In genomic region chr7:35246819-35247218, GRCh38 we compare ENCODE assay signal across 16 cellular contexts. TPM values are rescaled to one million over a fixed set of nuclear protein-coding genes. Genes with fewer than 3 reads are reported as not detected.
DNase-seq lines count a peak whose midpoint lies in the region; ATAC-seq and TF ChIP-seq lines count a peak whose summit lies in the region.
"Had no signal": no experiment of that assay in that cellular context is flagged by ENCODE, and none has a peak within 500 bp of the region (broad histone marks: within the 10 kb centered on the region; RNA-seq: fewer than 3 reads in every experiment).

No MANE protein-coding gene starts in this region.

- H3K9me3 ChIP-seq in heart right ventricle (no peaks in the 10 kb centered on the region), right cardiac atrium (ENCODE audit: control insufficient read depth, low read length) (no peaks in the 10 kb centered on the region), esophagus squamous epithelium (no peaks in the 10 kb centered on the region)

- no peak for TF ChIP-seq POLR2A in esophagus squamous epithelium (IDR thresholded peaks at IDR 0.05)

- no peak for TF ChIP-seq CTCF in heart right ventricle (IDR thresholded peaks at IDR 0.05)
- TF ChIP-seq CTCF in cardiac fibroblast (IDR thresholded peaks at IDR 0.05; ENCODE audit: low read depth, low read length) = no peak
- TF ChIP-seq CTCF in esophagus squamous epithelium (IDR thresholded peaks at IDR 0.05) = no peak

- H3K36me3 ChIP-seq in heart right ventricle = peaks cover 0 to 48% (median 6%) of the 10 kb centered on the region in 9 donors
- no peaks in the 10 kb centered on the region for H3K36me3 ChIP-seq in esophagus squamous epithelium

- DNase-seq in heart right ventricle (no peak), cardiac septum (ENCODE audit: low spot score) (no peak), cardiac fibroblast (ENCODE audit: low read depth in 2 of 2) (peak; percentile 61 to 79), right cardiac atrium (no peak), A172 (ENCODE audit: low spot score) (no peak), esophagus squamous epithelium (lab: John Stamatoyannopoulos, UW) (no peak)
- no peak for DNase-seq in stimulated activated CD4-positive, alpha-beta T cell treated with anti-CD3 and anti-CD28 coated beads, Interleukin-4, amount 100 ng/mL, for 1 hour
- DNase-seq: CD8-positive, alpha-beta T cell; COR-L47; DMS153; DMS79 treated with DMSO at 0.1 percent for 48 hours; EL; GOT3; H9 had no signal

- H3K4me1 ChIP-seq in heart right ventricle = peaks cover 0 to 72% (median 24%) of the 10 kb centered on the region in 9 donors
- H3K4me1 ChIP-seq in right cardiac atrium (ENCODE audit: control insufficient read depth, insufficient read depth, low read length) = peaks cover 4% of the 10 kb centered on the region
- no peaks in the 10 kb centered on the region for H3K4me1 ChIP-seq in esophagus squamous epithelium

- intact Hi-C loops in heart right ventricle (cut with DNase I) = no loop called here
- intact Hi-C loops in cardiac septum (cut with DNase I) = no loop called here
- intact Hi-C loops in right cardiac atrium (cut with DNase I) = no loop called here
- intact Hi-C loops in esophagus squamous epithelium (cut with DNase I) = no loop called here

- peak overlapping the region in 7 of 10 donors; percentile 6 to 86 (median 72) for H3K4me3 ChIP-seq in heart right ventricle
- H3K4me3 ChIP-seq in cardiac fibroblast (replicated peaks in 1 of 2; ENCODE audit: low read depth in 2 of 2, low read length in 2 of 2) = no peak overlapping the region
- H3K4me3 ChIP-seq in right cardiac atrium (ENCODE audit: low read length) = peak overlapping the region; percentile 46
- no peak overlapping the region for H3K4me3 ChIP-seq in esophagus squamous epithelium

- H3K27ac ChIP-seq in heart right ventricle (peak overlapping the region in 5 of 10 donors; percentile 20 to 96 (median 30)), right cardiac atrium (ENCODE audit: low read length) (no peak overlapping the region), esophagus squamous epithelium (no peak overlapping the region)

- H3K27me3 ChIP-seq in heart right ventricle (peaks cover 0 to 72% (median 14%) of the 10 kb centered on the region in 7 donors), right cardiac atrium (ENCODE audit: control insufficient read depth, insufficient read depth) (no peaks in the 10 kb centered on the region), esophagus squamous epithelium (peaks cover 0 to 91% (median 4%) of the 10 kb centered on the region in 4 donors)

- ATAC-seq in heart right ventricle (no peak), right cardiac atrium (no peak)
- ATAC-seq: CD8-positive, alpha-beta T cell had no signal

RNA-seq across cellular contexts. Expression of gene TBX20, which starts 7.1 kb away (rescaled TPM):
- total RNA-seq in heart right ventricle (100 to 1,000 TPM in 8 of 10 donors, 10 to 100 TPM in 2; 94.6 to 186 (median 114) TPM), cardiac septum (58.0 TPM), right cardiac atrium (100 to 1,000 TPM; 180 to 254 (median 236) TPM), esophagus squamous epithelium (not detected)
- polyA plus RNA-seq in heart right ventricle (1 to 10 TPM; 3.5 to 5.4 TPM), right cardiac atrium (14.8 TPM)
- total RNA-seq in A172 (2014; rRNA removed; shearing (Covaris generic)) = 0.96 and 1.2 TPM in 2 replicates
- total RNA-seq: CD8-positive, alpha-beta T cell; H9 had no signal
- polyA plus RNA-seq: BJ, CD14-positive monocyte had no signal

Comparison
In these comparisons a context has a peak if more than half of its experiments do, and no peak if none do; other contexts are left out.
1. DNase-seq: peak in cardiac fibroblast (2 of 2); none in heart right ventricle (0 of 2), cardiac septum (single experiment), right cardiac atrium (0 of 3), stimulated activated CD4-positive, alpha-beta T cell treated with anti-CD3 and anti-CD28 coated beads, Interleukin-4, amount 100 ng/mL, for 1 hour (single experiment), A172 (single experiment) and esophagus squamous epithelium (single experiment).
2. H3K4me3 ChIP-seq: peak in heart right ventricle (7 of 10) and right cardiac atrium (single experiment); none in cardiac fibroblast (0 of 2) and esophagus squamous epithelium (0 of 4).
3. RNA of gene TBX20, which starts 7.1 kb away (total RNA-seq): 180 to 254 TPM in right cardiac atrium, 94.6 to 186 TPM in heart right ventricle and 58.0 TPM in cardiac septum (single experiment); 0.96 to 1.2 TPM in A172 and not detected in esophagus squamous epithelium; every median in the first group is over 10 times any median in the second.